ENCODE assay signal across 1 cellular context in the genomic region with DNA sequence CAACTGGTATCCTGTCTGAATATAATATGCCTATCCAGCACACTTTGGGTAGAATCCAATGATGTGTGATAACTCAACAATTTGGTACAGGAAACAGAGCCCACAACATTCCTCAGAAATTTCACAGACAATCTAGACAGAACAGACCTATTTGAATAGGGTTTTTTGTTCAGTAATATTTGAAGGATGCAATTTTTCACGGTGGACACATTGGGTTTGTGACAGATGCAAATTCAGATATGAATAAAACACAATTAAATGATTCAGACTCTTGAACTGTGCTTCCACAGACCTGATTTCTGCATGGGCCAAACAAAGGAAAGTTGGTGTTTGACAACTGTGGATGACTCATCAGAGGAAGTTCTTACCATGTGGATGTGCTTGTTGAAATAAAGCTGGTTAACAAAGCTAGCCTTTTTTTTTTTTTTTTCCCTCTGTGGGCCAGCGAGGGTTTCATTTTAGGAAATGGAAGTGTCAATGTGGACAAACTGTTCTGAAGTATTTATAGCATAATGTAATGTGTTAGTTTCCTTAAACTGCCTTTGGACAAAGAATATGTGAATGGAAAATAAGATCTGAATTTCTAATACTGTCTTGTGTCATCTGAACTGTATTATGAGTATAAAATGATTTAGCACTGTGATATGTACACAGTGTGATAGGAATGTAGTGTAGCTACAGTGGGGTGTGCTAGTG.
A peak's percentile ranks its signal among the peaks of the same experiment; 100 is the strongest.
TF ChIP-seq lines count a peak whose summit lies in the region.

No MANE protein-coding gene starts in this region.

TF ChIP-seq in K562, 482 proteins besides CTCF, POLR2A, EP300 and RAD21 (continued from another document and continues in another):
- TF ChIP-seq CUX1 (CRISPR knock-in tag; IDR thresholded peaks at IDR 0.05): no peak
- no peak for TF ChIP-seq GABPB1 (CRISPR knock-in tag; IDR thresholded peaks at IDR 0.05)
- no peak for TF ChIP-seq CTBP1 (IDR thresholded peaks at IDR 0.05; ENCODE audit: borderline replicate concordance)
- TF ChIP-seq FOSL1 (tag; conservative IDR thresholded peaks at IDR 0.05): peak; percentile 92
- TF ChIP-seq ZNF318 (IDR thresholded peaks at IDR 0.05; ENCODE audit: borderline replicate concordance in 1 of 2, low read depth in 1 of 2): 0 out of 4 replicates have a peak, but pooled peaks of 1 of the 2 experiments have one; percentile 18
- no peak for TF ChIP-seq NKRF (IDR thresholded peaks at IDR 0.05; ENCODE audit: borderline replicate concordance)
- no peak for TF ChIP-seq BHLHE40 (IDR thresholded peaks at IDR 0.05; ENCODE audit: low read length)
- no peak for TF ChIP-seq ZBTB5 (IDR thresholded peaks at IDR 0.05)
- TF ChIP-seq WHSC1 (IDR thresholded peaks at IDR 0.05; ENCODE audit: low read length): no peak
- TF ChIP-seq ETS2 (tag; IDR thresholded peaks at IDR 0.05; ENCODE audit: borderline replicate concordance, poor library complexity, severe bottlenecking): no peak
- TF ChIP-seq DPF2 (IDR thresholded peaks at IDR 0.05): peak; percentile 78
- peak; percentile 63; the same call in 1 of the 2 replicates for TF ChIP-seq SOX6 (IDR thresholded peaks at IDR 0.05)
- no peak for TF ChIP-seq CCAR2 (IDR thresholded peaks at IDR 0.05; ENCODE audit: low read depth, low read length)
- peak; percentile 35; the same call in 1 of the 2 replicates for TF ChIP-seq STAT5A (IDR thresholded peaks at IDR 0.05; ENCODE audit: borderline replicate concordance, low read length)
- peak in 1 of 2 experiments; percentile 60; a peak in 2 of 4 replicates for TF ChIP-seq FOXK2 (conservative IDR thresholded peaks at IDR 0.05 in 1 of 2, IDR thresholded peaks at IDR 0.05 in 1 of 2; ENCODE audit: low read depth in 2 of 2)
